ENCODE assay signal across 8 cellular contexts in genomic region chr12:98397323-98398105, GRCh38.
A peak's percentile ranks its signal among the peaks of the same experiment; 100 is the strongest.
DNase-seq lines count a peak whose midpoint lies in the region; ATAC-seq and TF ChIP-seq lines count a peak whose summit lies in the region.

No MANE protein-coding gene starts in this region.

- no peaks in the 10 kb centered on the region for H3K36me3 ChIP-seq in BLaER1
- no peaks in the 10 kb centered on the region for H3K36me3 ChIP-seq in right lobe of liver

- no peaks in the 10 kb centered on the region for H3K36me3 Mint-ChIP-seq in activated CD4-positive, alpha-beta T cell treated with anti-CD3 and anti-CD28 coated beads, Interleukin-2, amount 10 ng/mL, durations not matched to agents 7 days and 5 days (ENCODE audit: low read depth)

- H3K4me2 ChIP-seq in BLaER1 = peak overlapping the region; percentile 81

- H3K27me3 Mint-ChIP-seq in activated CD4-positive, alpha-beta T cell treated with anti-CD3 and anti-CD28 coated beads, Interleukin-2, amount 10 ng/mL, durations not matched to agents 7 days and 5 days = peaks cover 3% of the 10 kb centered on the region

- POLR2A ChIA-PET in activated CD4-positive, alpha-beta T cell treated with anti-CD3 and anti-CD28 coated beads, Interleukin-2, amount 10 ng/mL, durations not matched to agents 7 days and 5 days (lab: Charles Lee) = no interaction called here

- H3K27me3 ChIP-seq in BLaER1 = no peaks in the 10 kb centered on the region
- no peaks in the 10 kb centered on the region for H3K27me3 ChIP-seq in right lobe of liver

- H3K4me1 Mint-ChIP-seq in activated CD4-positive, alpha-beta T cell treated with anti-CD3 and anti-CD28 coated beads, Interleukin-2, amount 10 ng/mL, durations not matched to agents 7 days and 5 days = peaks cover 41% of the 10 kb centered on the region

- ATAC-seq in HG03439 (IDR thresholded peaks at IDR 0.05; ENCODE audit: unreplicated experiment) = peak; percentile 98
- ATAC-seq in right lobe of liver = peak; percentile 99 to 100 (median 100)

- peak; percentile 82 to 94 (median 94) for TF ChIP-seq CTCF in right lobe of liver (IDR thresholded peaks at IDR 0.05)

- H3K27ac Mint-ChIP-seq in activated CD4-positive, alpha-beta T cell treated with anti-CD3 and anti-CD28 coated beads, Interleukin-2, amount 10 ng/mL, durations not matched to agents 7 days and 5 days = peak overlapping the region; percentile 86

- intact Hi-C loops in right lobe of liver (cut with DNase I) = no loop called here

- peak overlapping the region; percentile 23; the same call in 1 of the 2 replicates for H3K9ac ChIP-seq in BLaER1

- WGBS in right lobe of liver (ENCODE audit: insufficient coverage, low coverage, low lambda C conversion rate, missing lambda C conversion rate) = 19% methylated on average over 24 of the region's 33 CpGs

- H3K27ac ChIP-seq in BLaER1 = peak overlapping the region; percentile 56; the same call in 1 of the 2 replicates
- H3K27ac ChIP-seq in right lobe of liver = no peak overlapping the region

- no peaks in the 10 kb centered on the region for H4K20me1 ChIP-seq in BLaER1

- TF ChIP-seq POLR2A in right lobe of liver (IDR thresholded peaks at IDR 0.05) = no peak

- H3K9me3 ChIP-seq in BLaER1 = no peaks in the 10 kb centered on the region
- H3K9me3 ChIP-seq in right lobe of liver = no peaks in the 10 kb centered on the region

- H3K4me1 ChIP-seq in BLaER1 (peaks cover 83% of the 10 kb centered on the region), right lobe of liver (no peaks in the 10 kb centered on the region)

- H3K4me3 Mint-ChIP-seq in activated CD4-positive, alpha-beta T cell treated with anti-CD3 and anti-CD28 coated beads, Interleukin-2, amount 10 ng/mL, durations not matched to agents 7 days and 5 days = peak overlapping the region; percentile 66

- DNase-seq in GM19240 (ENCODE audit: insufficient read length, low spot score) = peak; percentile 47
- DNase-seq in NCI-H446 treated with DMSO at 0.1 percent for 48 hours (lab: John Stamatoyannopoulos, UW) = peak; percentile 57
- peak; percentile 86 for DNase-seq in activated CD4-positive, alpha-beta T cell treated with anti-CD3 and anti-CD28 coated beads, Interleukin-2, amount 10 ng/mL, durations not matched to agents 7 days and 5 days
- peak; percentile 87 for DNase-seq in dermis blood vessel endothelial cell
- peak; percentile 81 to 83 (median 82) for DNase-seq in right lobe of liver
- DNase-seq in stimulated activated CD4-positive, alpha-beta T cell treated with anti-CD3 and anti-CD28 coated beads, Interleukin-4, amount 100 ng/mL, for 4 hours = peak; percentile 75 to 77

- peak overlapping the region; percentile 58 for H3K4me3 ChIP-seq in BLaER1
- peak overlapping the region; percentile 24 to 51 (median 45) for H3K4me3 ChIP-seq in right lobe of liver

- no peaks in the 10 kb centered on the region for H3K9me3 Mint-ChIP-seq in activated CD4-positive, alpha-beta T cell treated with anti-CD3 and anti-CD28 coated beads, Interleukin-2, amount 10 ng/mL, durations not matched to agents 7 days and 5 days

- CTCF ChIA-PET in activated CD4-positive, alpha-beta T cell treated with anti-CD3 and anti-CD28 coated beads, Interleukin-2, amount 10 ng/mL, durations not matched to agents 7 days and 5 days (lab: Charles Lee) = interaction anchor here (0.5 to 1.1 kb wide), 2 partner anchors 9 to 211 kb away, joined by 3 read pairs; no protein-coding TSS in a partner anchor
